ENCODE assay signal across 14 cellular contexts in the genomic region with DNA sequence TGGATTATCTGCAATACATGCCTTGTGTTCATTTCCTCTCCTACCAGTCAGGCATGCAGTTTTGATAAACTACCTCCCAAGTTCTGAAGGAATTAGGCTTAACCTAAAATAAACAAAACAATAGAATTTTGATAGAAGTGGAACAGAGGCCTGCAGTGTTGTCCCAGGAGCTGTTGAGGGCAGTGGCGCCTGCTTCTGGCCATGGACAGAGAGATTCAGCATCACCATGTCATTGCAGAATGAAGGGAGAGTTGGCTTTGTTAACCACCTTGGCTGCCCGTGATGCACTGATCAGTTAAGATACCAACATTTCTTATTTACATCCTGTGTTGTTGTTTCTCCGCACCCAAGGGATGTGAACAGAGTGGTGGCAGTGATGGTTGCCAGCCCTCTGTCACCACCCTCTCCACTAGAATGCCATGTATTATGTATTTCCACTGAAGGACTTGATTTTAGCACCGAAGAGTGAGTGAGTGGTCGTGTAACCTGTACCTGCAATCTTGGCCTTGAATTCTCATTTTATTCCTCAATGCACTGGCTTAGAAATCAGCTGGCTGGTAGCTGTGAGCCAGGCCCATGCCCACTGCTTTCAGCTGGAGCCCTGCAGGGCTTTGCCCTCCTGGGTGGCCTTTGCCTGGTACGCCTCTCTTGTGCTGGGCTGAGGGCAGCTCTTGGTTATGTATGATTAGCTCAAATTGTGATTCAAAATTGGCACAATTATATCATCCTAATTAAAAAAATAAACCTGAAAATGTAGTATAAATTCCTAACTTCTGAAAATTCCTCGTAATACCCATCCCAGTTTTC. TPM values are rescaled to one million over a fixed set of nuclear protein-coding genes. Genes with fewer than 3 reads are reported as not detected.
DNase-seq lines count a peak whose midpoint lies in the region; ATAC-seq, FAIRE-seq and TF ChIP-seq lines count a peak whose summit lies in the region.
"Had no signal": no experiment of that assay in that cellular context is flagged by ENCODE, and none has a peak within 500 bp of the region (broad histone marks: within the 10 kb centered on the region; RNA-seq: fewer than 3 reads in every experiment).

No MANE protein-coding gene starts in this region.

- peaks cover 4% of the 10 kb centered on the region for H3K36me3 Mint-ChIP-seq in T-helper 17 cell (ENCODE audit: low read depth)
- H3K36me3 Mint-ChIP-seq in stimulated activated effector memory CD8-positive, alpha-beta T cell treated with anti-CD3 and anti-CD28 coated beads, Interleukin-12 subunit alpha, Interleukin-12 subunit beta, amount 100 ng/mL, for 72 hours, result peaks cover 8% of the 10 kb centered on the region

- no peak overlapping the region for H3K4me2 ChIP-seq in HepG2 (ENCODE audit: low read depth, low read length)
- H3K4me2 ChIP-seq: PC-9 had no signal

- no peaks in the 10 kb centered on the region for H3K9me3 Mint-ChIP-seq in stimulated activated effector memory CD8-positive, alpha-beta T cell treated with anti-CD3 and anti-CD28 coated beads, Interleukin-12 subunit alpha, Interleukin-12 subunit beta, amount 100 ng/mL, for 72 hours
- H3K9me3 Mint-ChIP-seq: naive thymus-derived CD4-positive, alpha-beta T cell had no signal

- BruUV-seq in HepG2 (replicated peaks; lab: Mats Ljungman, UMichigan), result no TSS peak

- no peak overlapping the region for H3K9ac ChIP-seq in HepG2 (ENCODE audit: insufficient read depth, low read depth, low read length)

- TF ChIP-seq EP300 in HepG2 (IDR thresholded peaks at IDR 0.05; ENCODE audit: low read depth in 2 of 2, low read length in 2 of 2) (no peak), HepG2 (CRISPR knock-in tag; IDR thresholded peaks at IDR 0.05; ENCODE audit: borderline replicate concordance) (peak; percentile 24; the same call in 1 of the 2 replicates)

- H3K4me1 ChIP-seq in HepG2 (ENCODE audit: insufficient read depth, low read length), result peaks cover 62% of the 10 kb centered on the region
- H3K4me1 ChIP-seq in right lobe of liver, result peaks cover 0 to 20% (median 10%) of the 10 kb centered on the region in 4 donors

- CTCF ChIA-PET in HepG2 (lab: Yijun Ruan, JAX; ENCODE audit: low intra/inter-chr PET ratio, low total read pairs), result no interaction called here

- no peak for FAIRE-seq in HepG2 (lab: Jason Lieb, UNC)

- peak; percentile 38 for DNase-seq in HepG2 (ENCODE audit: low spot score)
- no peak for DNase-seq in right lobe of liver
- no peak for DNase-seq in T-helper 17 cell
- DNase-seq in epithelial cell of proximal tubule (ENCODE audit: low read depth), result no peak
- no peak for DNase-seq in stimulated activated effector memory CD8-positive, alpha-beta T cell treated with anti-CD3 and anti-CD28 coated beads, Interleukin-12 subunit alpha, Interleukin-12 subunit beta, amount 100 ng/mL, for 72 hours (ENCODE audit: low spot score in 2 of 2)
- DNase-seq in sciatic nerve (ENCODE audit: low spot score), result no peak
- DNase-seq: cortex of kidney; foreskin fibroblast; naive thymus-derived CD4-positive, alpha-beta T cell; PC-9; T-helper 9 cell had no signal

- in situ Hi-C loops in HepG2 (cut with HindIII; ENCODE audit: extremely low pct_ligation_motif_present, low pct_unique_long_range_greater_than_20kb), result loop anchor here (5.0 kb wide), 1 partner anchor 126 kb away; no protein-coding TSS in a partner anchor

- H3K4me1 Mint-ChIP-seq in T-helper 17 cell, result peaks cover 28% of the 10 kb centered on the region
- H3K4me1 Mint-ChIP-seq in stimulated activated effector memory CD8-positive, alpha-beta T cell treated with anti-CD3 and anti-CD28 coated beads, Interleukin-12 subunit alpha, Interleukin-12 subunit beta, amount 100 ng/mL, for 72 hours, result peaks cover 4% of the 10 kb centered on the region

- H3K9me3 ChIP-seq in HepG2 (ENCODE audit: low read length) (no peaks in the 10 kb centered on the region), right lobe of liver (no peaks in the 10 kb centered on the region), T-helper 17 cell (ENCODE audit: control insufficient read depth, low read length, poor library complexity, severe bottlenecking) (no peaks in the 10 kb centered on the region)

- TF ChIP-seq CTCF in HepG2 (CRISPR knock-in tag; IDR thresholded peaks at IDR 0.05) (peak; percentile 48), right lobe of liver (IDR thresholded peaks at IDR 0.05) (no peak), epithelial cell of proximal tubule (conservative IDR thresholded peaks at IDR 0.05; ENCODE audit: low read depth, low read length) (peak; percentile 23)

- no peak for TF ChIP-seq POLR2A in HepG2 (IDR thresholded peaks at IDR 0.05; ENCODE audit: insufficient read depth in 1 of 2, low read depth in 2 of 2, low read length in 2 of 2)
- no peak for TF ChIP-seq POLR2A in right lobe of liver (IDR thresholded peaks at IDR 0.05)

- no peak overlapping the region for H2AFZ ChIP-seq in HepG2 (ENCODE audit: low read length)
- H2AFZ ChIP-seq: PC-9 had no signal

- peak; percentile 41; the same call in 2 of the 3 replicates for ATAC-seq in HepG2
- no peak for ATAC-seq in right lobe of liver
- ATAC-seq in T-helper 17 cell, result no peak
- ATAC-seq in stimulated activated effector memory CD8-positive, alpha-beta T cell treated with anti-CD3 and anti-CD28 coated beads, Interleukin-12 subunit alpha, Interleukin-12 subunit beta, amount 100 ng/mL, for 72 hours, result no peak
- ATAC-seq in GM19397 (IDR thresholded peaks at IDR 0.05; ENCODE audit: unreplicated experiment), result no peak
- no peak for ATAC-seq in GM18907 (IDR thresholded peaks at IDR 0.05; ENCODE audit: unreplicated experiment)
- no peak for ATAC-seq in sciatic nerve
- ATAC-seq: naive thymus-derived CD4-positive, alpha-beta T cell had no signal

- WGBS in HepG2 (ENCODE audit: low lambda C conversion rate), result 87% methylated on average over 7 of the region's 7 CpGs
- 79% methylated on average over 4 of the region's 7 CpGs for WGBS in right lobe of liver (ENCODE audit: insufficient coverage, low coverage, low lambda C conversion rate, missing lambda C conversion rate)

- H3K27me3 Mint-ChIP-seq in T-helper 17 cell, result no peaks in the 10 kb centered on the region
- H3K27me3 Mint-ChIP-seq: activated naive CD8-positive, alpha-beta T cell; naive thymus-derived CD4-positive, alpha-beta T cell had no signal

- H3K27ac Mint-ChIP-seq in T-helper 17 cell, result peak overlapping the region; percentile 74
- H3K27ac Mint-ChIP-seq in stimulated activated effector memory CD8-positive, alpha-beta T cell treated with anti-CD3 and anti-CD28 coated beads, Interleukin-12 subunit alpha, Interleukin-12 subunit beta, amount 100 ng/mL, for 72 hours, result peak overlapping the region; percentile 12

- intact Hi-C loops in HepG2 (cut with micrococcal nuclease; ENCODE audit: unreplicated experiment), result no loop called here
- intact Hi-C loops in right lobe of liver (cut with DNase I), result loop anchor here in 1 of 2 donors (10.0 kb wide), 1 partner anchor 268 kb away; no protein-coding TSS in a partner anchor
- intact Hi-C loops in sciatic nerve (cut with DNase I), result no loop called here

- peak; percentile 66 for TF ChIP-seq RAD21 in HepG2 (CRISPR knock-in tag; IDR thresholded peaks at IDR 0.05)

- H4K20me1 ChIP-seq in HepG2 (ENCODE audit: insufficient read depth, low read length), result no peaks in the 10 kb centered on the region

- H3K4me3 ChIP-seq in HepG2 (replicated peaks in 1 of 3; ENCODE audit: insufficient read depth in 1 of 3, low read depth in 2 of 3, low read length in 3 of 3), result no peak overlapping the region
- H3K4me3 ChIP-seq in right lobe of liver, result no peak overlapping the region
- H3K4me3 ChIP-seq in epithelial cell of proximal tubule (ENCODE audit: low read depth, low read length), result no peak overlapping the region
- H3K4me3 ChIP-seq: PC-9 had no signal

- H3K36me3 ChIP-seq in HepG2 (replicated peaks in 1 of 2; ENCODE audit: control insufficient read depth in 1 of 2, insufficient read depth in 2 of 2, low read length in 2 of 2) (no peaks in the 10 kb centered on the region), right lobe of liver (no peaks in the 10 kb centered on the region)

- no peak overlapping the region for H3K4me3 Mint-ChIP-seq in T-helper 17 cell
- no peak overlapping the region for H3K4me3 Mint-ChIP-seq in stimulated activated effector memory CD8-positive, alpha-beta T cell treated with anti-CD3 and anti-CD28 coated beads, Interleukin-12 subunit alpha, Interleukin-12 subunit beta, amount 100 ng/mL, for 72 hours
- H3K4me3 Mint-ChIP-seq: activated naive CD8-positive, alpha-beta T cell had no signal

- H3K27ac ChIP-seq in HepG2 (ENCODE audit: extremely low read length, insufficient read depth, low read length) (no peak overlapping the region), right lobe of liver (no peak overlapping the region)
- H3K27ac ChIP-seq: PC-9 had no signal

- no peaks in the 10 kb centered on the region for H3K27me3 ChIP-seq in HepG2 (ENCODE audit: control insufficient read depth in 1 of 2, insufficient read depth in 2 of 2, low read length in 2 of 2)
- H3K27me3 ChIP-seq in right lobe of liver, result no peaks in the 10 kb centered on the region

- POLR2A ChIA-PET in HepG2 (lab: Yijun Ruan, JAX), result interaction anchor here (0.9 to 3.6 kb wide), 4 partner anchors 10 to 144 kb away, joined by 3 to 29 read pairs (median 6); no protein-coding TSS in a partner anchor

- H3K79me2 ChIP-seq in HepG2 (ENCODE audit: insufficient read depth, low read length), result no peaks in the 10 kb centered on the region

RNA-seq across cellular contexts. Expression of a gene that starts 56.5 kb away (rescaled TPM):
- 8.9 and 11.3 TPM in 2 replicates for total RNA-seq in HepG2 (2016; rRNA removed; fragmentation: Illumina TruSeq; extraction: Trizol)
- total RNA-seq in HepG2 (2016; cell fraction: cytosol; rRNA removed; fragmentation: Illumina TruSeq; extraction: Trizol; ENCODE audit: low read depth), result 4.2 and 5.0 TPM in 2 replicates
- total RNA-seq in HepG2 (2016; cell fraction: insoluble cytoplasmic fraction; rRNA removed; fragmentation: Illumina TruSeq; extraction: Trizol), result 7.4 and 10.6 TPM in 2 replicates
- 4.7 and 6.6 TPM in 2 replicates for total RNA-seq in HepG2 (2016; cell fraction: membrane; rRNA removed; fragmentation: Illumina TruSeq; extraction: Trizol)
- total RNA-seq in HepG2 (2016; cell fraction: nucleus; rRNA removed; fragmentation: Illumina TruSeq; extraction: Trizol), result 5.9 and 8.2 TPM in 2 replicates
- polyA plus RNA-seq in HepG2 (2011; rRNA removed), result 10.0 and 11.4 TPM in 2 replicates
- 10.9 and 12.3 TPM in 2 replicates for polyA plus RNA-seq in HepG2 (2011; cell fraction: cytosol; rRNA removed)
- 3.6 and 4.4 TPM in 2 replicates for polyA plus RNA-seq in HepG2 (2011; cell fraction: nucleus; rRNA removed)
- 6.9 and 10.2 TPM in 2 replicates for polyA plus RNA-seq in HepG2 (2012)
- polyA plus RNA-seq in HepG2 (2016; cell fraction: cytosol; fragmentation: Illumina TruSeq; extraction: Trizol; ENCODE audit: low read depth), result 3.7 and 4.1 TPM in 2 replicates
- polyA plus RNA-seq in HepG2 (2016; cell fraction: insoluble cytoplasmic fraction; fragmentation: Illumina TruSeq; extraction: Trizol; ENCODE audit: low read depth), result 14.4 and 15.1 TPM in 2 replicates
- 6.3 and 6.6 TPM in 2 replicates for polyA plus RNA-seq in HepG2 (2016; cell fraction: membrane; fragmentation: Illumina TruSeq; extraction: Trizol; ENCODE audit: low read depth)
- 6.6 and 9.9 TPM in 2 replicates for polyA plus RNA-seq in HepG2 (2016; cell fraction: nucleus; fragmentation: Illumina TruSeq; extraction: Trizol; ENCODE audit: insufficient read depth, low read depth)
- polyA minus RNA-seq in HepG2 (2011; rRNA and poly(A)+ RNA removed; ENCODE audit: low replicate concordance), result 0.94 and 8.3 TPM in 2 replicates
- 3.9 and 4.2 TPM in 2 replicates for polyA minus RNA-seq in HepG2 (2011; cell fraction: cytosol; rRNA and poly(A)+ RNA removed)
- polyA minus RNA-seq in HepG2 (2011; cell fraction: nucleus; rRNA and poly(A)+ RNA removed), result 15.9 and 20.3 TPM in 2 replicates
- total RNA-seq in right lobe of liver, result 1 to 10 TPM in 3 of 6 experiments, under 1 TPM in 2, not detected in 1; 0.69 to 1.9 (median 1.4) TPM
- total RNA-seq in T-helper 17 cell, result 1 to 10 TPM; 9.2 to 9.4 TPM
- total RNA-seq in epithelial cell of proximal tubule, result 1.3 and 1.7 TPM in 2 replicates
- 6.1 TPM for total RNA-seq in sciatic nerve

Comparison
In these comparisons a context has a peak if more than half of its experiments do, and no peak if none do; other contexts are left out.
1. CTCF ChIP-seq: peak in HepG2 (single experiment) and epithelial cell of proximal tubule (single experiment); none in right lobe of liver (0 of 4).